ENCODE assay signal across 14 cellular contexts in the genomic region with DNA sequence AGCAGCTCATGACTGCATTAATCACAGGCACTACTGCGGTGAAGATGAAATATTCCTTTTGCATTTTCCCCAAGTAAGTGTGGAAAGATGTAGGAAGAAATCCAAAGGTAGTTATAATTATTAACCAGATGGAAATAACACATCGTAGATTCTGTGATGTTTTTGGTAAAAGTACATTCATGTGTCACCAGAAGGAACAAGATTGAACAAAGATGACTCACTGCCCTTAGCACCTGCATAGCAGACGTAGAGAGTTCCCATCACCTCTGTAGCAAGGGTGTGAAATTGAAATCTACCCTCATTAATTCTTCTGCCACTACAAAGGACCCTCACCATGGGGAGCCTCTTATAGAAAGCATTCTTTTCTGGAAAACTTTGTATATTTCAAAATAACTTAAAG. TPM values are rescaled to one million over a fixed set of nuclear protein-coding genes. Genes with fewer than 3 reads are reported as not detected.
A peak's percentile ranks its signal among the peaks of the same experiment; 100 is the strongest.
DNase-seq lines count a peak whose midpoint lies in the region; ATAC-seq, FAIRE-seq and TF ChIP-seq lines count a peak whose summit lies in the region.
"Had no signal": no experiment of that assay in that cellular context is flagged by ENCODE, and none has a peak within 500 bp of the region (broad histone marks: within the 10 kb centered on the region; RNA-seq: fewer than 3 reads in every experiment).

No MANE protein-coding gene starts in this region.

- no peaks in the 10 kb centered on the region for H3K27me3 ChIP-seq in Karpas-422 (ENCODE audit: low read length)
- no peaks in the 10 kb centered on the region for H3K27me3 ChIP-seq in duodenal mucosa (ENCODE audit: control insufficient read depth in 1 of 2, insufficient read depth in 2 of 2, low read length in 2 of 2)
- H3K27me3 ChIP-seq: BE2C had no signal

- no peak overlapping the region for H3K4me3 ChIP-seq in A549
- no peak overlapping the region for H3K4me3 ChIP-seq in Karpas-422 (ENCODE audit: low read length)
- no peak overlapping the region for H3K4me3 ChIP-seq in duodenal mucosa (ENCODE audit: low read depth in 1 of 2, low read length in 2 of 2)
- H3K4me3 ChIP-seq in mucosa of descending colon: no peak overlapping the region

- H3K4me2 ChIP-seq in A549 (peak overlapping the region; percentile 71), Karpas-422 (ENCODE audit: low read depth, low read length, poor library complexity, severe bottlenecking) (peak overlapping the region; percentile 12)

- H3K9me3 ChIP-seq in A549 (no peaks in the 10 kb centered on the region), Karpas-422 (ENCODE audit: low read length) (no peaks in the 10 kb centered on the region), duodenal mucosa (ENCODE audit: control insufficient read depth in 1 of 2, low read length in 2 of 2) (no peaks in the 10 kb centered on the region), mucosa of descending colon (no peaks in the 10 kb centered on the region)
- H3K9me3 ChIP-seq: BE2C had no signal

- H3K36me3 ChIP-seq in Karpas-422 (ENCODE audit: insufficient read depth, low read length) (no peaks in the 10 kb centered on the region; the same call in 1 of the 2 replicates), duodenal mucosa (ENCODE audit: control insufficient read depth in 1 of 2, insufficient read depth in 2 of 2, low read length in 2 of 2) (no peaks in the 10 kb centered on the region), mucosa of descending colon (ENCODE audit: low read depth) (no peaks in the 10 kb centered on the region)
- H3K36me3 ChIP-seq: BE2C had no signal

- peaks cover 100% of the 10 kb centered on the region for H3K4me1 ChIP-seq in A549
- H3K4me1 ChIP-seq in Karpas-422 (ENCODE audit: low read length): peaks cover 95% of the 10 kb centered on the region
- peaks cover 8 to 26% of the 10 kb centered on the region in 2 donors for H3K4me1 ChIP-seq in duodenal mucosa (ENCODE audit: control insufficient read depth in 1 of 2, insufficient read depth in 2 of 2, low read length in 2 of 2)
- H3K4me1 ChIP-seq in mucosa of descending colon (ENCODE audit: low read depth): peaks cover 4% of the 10 kb centered on the region
- H3K4me1 ChIP-seq: BE2C had no signal

- intact Hi-C loops in mucosa of descending colon (cut with DNase I, micrococcal nuclease): no loop called here

- TF ChIP-seq EP300 in A549 (IDR thresholded peaks at IDR 0.05): no peak

- H3K9ac ChIP-seq in Karpas-422 (ENCODE audit: low read length): no peak overlapping the region
- no peak overlapping the region for H3K9ac ChIP-seq in duodenal mucosa (ENCODE audit: low read depth in 1 of 2, low read length in 2 of 2)

- POLR2A ChIA-PET in A549 (lab: Yijun Ruan, JAX): no interaction called here

- DNase-seq in A549 (ENCODE audit: low read depth in 1 of 2, low spot score in 1 of 2) (no peak), Karpas-422 (no peak), mucosa of descending colon (no peak), NCI-H1048 (lab: John Stamatoyannopoulos, UW) (no peak)
- DNase-seq: BE2C, H9, NCI-H1105 treated with DMSO at 0.1 percent for 48 hours, NCI-H69, retina had no signal

- H4K20me1 ChIP-seq in Karpas-422 (ENCODE audit: insufficient read depth, low read depth, low read length): no peaks in the 10 kb centered on the region; the same call in 1 of the 2 replicates

- CTCF ChIA-PET in A549 (lab: Yijun Ruan, JAX): no interaction called here

- peak overlapping the region; percentile 74 to 75; a peak in 5 of 6 replicates for H3K27ac ChIP-seq in A549
- peak overlapping the region; percentile 69 for H3K27ac ChIP-seq in Karpas-422 (ENCODE audit: low read length)
- H3K27ac ChIP-seq in duodenal mucosa (ENCODE audit: low read depth, low read length): peak overlapping the region; percentile 33

- no peaks in the 10 kb centered on the region for H3K9me2 ChIP-seq in Karpas-422 (replicated peaks; ENCODE audit: insufficient read depth, low read length)

- ATAC-seq in A549: 0 out of 6 replicates have a peak, but pooled peaks of 1 of the 2 experiments have one; percentile 9
- peak; percentile 39 for ATAC-seq in mucosa of descending colon
- no peak for ATAC-seq in HG02678 (IDR thresholded peaks at IDR 0.05; ENCODE audit: unreplicated experiment)
- no peak for ATAC-seq in HG02759 (IDR thresholded peaks at IDR 0.05; ENCODE audit: unreplicated experiment)
- ATAC-seq in GM19455 (IDR thresholded peaks at IDR 0.05; ENCODE audit: unreplicated experiment): no peak

- no peak for TF ChIP-seq RAD21 in A549 (conservative IDR thresholded peaks at IDR 0.05 in 1 of 2, IDR thresholded peaks at IDR 0.05 in 1 of 2)

- TF ChIP-seq CTCF in A549 (IDR thresholded peaks at IDR 0.05) (no peak), mucosa of descending colon (IDR thresholded peaks at IDR 0.05) (no peak)

- no peak overlapping the region for H2AFZ ChIP-seq in Karpas-422 (ENCODE audit: low read length)

- 5% methylated on average over 3 of the region's 3 CpGs for WGBS in A549 (ENCODE audit: missing lambda C conversion rate)

- peaks cover 97% of the 10 kb centered on the region for H3K79me2 ChIP-seq in Karpas-422 (ENCODE audit: low read length)

- no peak for TF ChIP-seq POLR2A in A549 (IDR thresholded peaks at IDR 0.05; ENCODE audit: low read length)

- FAIRE-seq in A549 (lab: Jason Lieb, UNC): no peak
- FAIRE-seq: frontal cortex had no signal

TF ChIP-seq in A549, 52 proteins besides CTCF, POLR2A, EP300 and RAD21:
- TF ChIP-seq, protein P1, sequence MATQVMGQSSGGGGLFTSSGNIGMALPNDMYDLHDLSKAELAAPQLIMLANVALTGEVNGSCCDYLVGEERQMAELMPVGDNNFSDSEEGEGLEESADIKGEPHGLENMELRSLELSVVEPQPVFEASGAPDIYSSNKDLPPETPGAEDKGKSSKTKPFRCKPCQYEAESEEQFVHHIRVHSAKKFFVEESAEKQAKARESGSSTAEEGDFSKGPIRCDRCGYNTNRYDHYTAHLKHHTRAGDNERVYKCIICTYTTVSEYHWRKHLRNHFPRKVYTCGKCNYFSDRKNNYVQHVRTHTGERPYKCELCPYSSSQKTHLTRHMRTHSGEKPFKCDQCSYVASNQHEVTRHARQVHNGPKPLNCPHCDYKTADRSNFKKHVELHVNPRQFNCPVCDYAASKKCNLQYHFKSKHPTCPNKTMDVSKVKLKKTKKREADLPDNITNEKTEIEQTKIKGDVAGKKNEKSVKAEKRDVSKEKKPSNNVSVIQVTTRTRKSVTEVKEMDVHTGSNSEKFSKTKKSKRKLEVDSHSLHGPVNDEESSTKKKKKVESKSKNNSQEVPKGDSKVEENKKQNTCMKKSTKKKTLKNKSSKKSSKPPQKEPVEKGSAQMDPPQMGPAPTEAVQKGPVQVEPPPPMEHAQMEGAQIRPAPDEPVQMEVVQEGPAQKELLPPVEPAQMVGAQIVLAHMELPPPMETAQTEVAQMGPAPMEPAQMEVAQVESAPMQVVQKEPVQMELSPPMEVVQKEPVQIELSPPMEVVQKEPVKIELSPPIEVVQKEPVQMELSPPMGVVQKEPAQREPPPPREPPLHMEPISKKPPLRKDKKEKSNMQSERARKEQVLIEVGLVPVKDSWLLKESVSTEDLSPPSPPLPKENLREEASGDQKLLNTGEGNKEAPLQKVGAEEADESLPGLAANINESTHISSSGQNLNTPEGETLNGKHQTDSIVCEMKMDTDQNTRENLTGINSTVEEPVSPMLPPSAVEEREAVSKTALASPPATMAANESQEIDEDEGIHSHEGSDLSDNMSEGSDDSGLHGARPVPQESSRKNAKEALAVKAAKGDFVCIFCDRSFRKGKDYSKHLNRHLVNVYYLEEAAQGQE (IDR thresholded peaks at IDR 0.05): no peak
- TF ChIP-seq JUN (IDR thresholded peaks at IDR 0.05) (no peak), NFE2L2 (conservative IDR thresholded peaks at IDR 0.05; ENCODE audit: low read length) (no peak), EHF (CRISPR knock-in tag; IDR thresholded peaks at IDR 0.05) (no peak), MAFK (IDR thresholded peaks at IDR 0.05; ENCODE audit: partially characterized antibody) (no peak), GATA3 (IDR thresholded peaks at IDR 0.05; ENCODE audit: borderline replicate concordance) (no peak), FOSL2 (IDR thresholded peaks at IDR 0.05) (0 out of 2 replicates have a peak, but pooled peaks have one; percentile 41), FOSL2 (CRISPR knock-in tag; IDR thresholded peaks at IDR 0.05) (peak; percentile 86), HOXB13 (CRISPR knock-in tag; IDR thresholded peaks at IDR 0.05; ENCODE audit: low read depth) (no peak), HOXB5 (CRISPR knock-in tag; IDR thresholded peaks at IDR 0.05) (no peak), CBX8 (IDR thresholded peaks at IDR 0.05) (no peak), JUNB (IDR thresholded peaks at IDR 0.05) (peak; percentile 45)
- TF ChIP-seq, protein P2, sequence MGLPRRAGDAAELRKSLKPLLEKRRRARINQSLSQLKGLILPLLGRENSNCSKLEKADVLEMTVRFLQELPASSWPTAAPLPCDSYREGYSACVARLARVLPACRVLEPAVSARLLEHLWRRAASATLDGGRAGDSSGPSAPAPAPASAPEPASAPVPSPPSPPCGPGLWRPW (IDR thresholded peaks at IDR 0.05): no peak
- TF ChIP-seq, protein P3, sequence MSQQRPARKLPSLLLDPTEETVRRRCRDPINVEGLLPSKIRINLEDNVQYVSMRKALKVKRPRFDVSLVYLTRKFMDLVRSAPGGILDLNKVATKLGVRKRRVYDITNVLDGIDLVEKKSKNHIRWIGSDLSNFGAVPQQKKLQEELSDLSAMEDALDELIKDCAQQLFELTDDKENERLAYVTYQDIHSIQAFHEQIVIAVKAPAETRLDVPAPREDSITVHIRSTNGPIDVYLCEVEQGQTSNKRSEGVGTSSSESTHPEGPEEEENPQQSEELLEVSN (IDR thresholded peaks at IDR 0.05; ENCODE audit: borderline replicate concordance, low read depth): no peak

RNA-seq across cellular contexts. Expression of a gene that starts 37.0 kb away (rescaled TPM):
- polyA plus RNA-seq in A549 (2011; rRNA removed) (21.5 and 22.1 TPM in 2 replicates), A549 (2017; fragmentation: RNase III; extraction: RNeasy Plus Mini Kit Qiagen cat#74134 plus additional on column Dnase treatment) (13.3 to 15.4 TPM (median 13.8 TPM) in 3 replicates)
- 8.6 and 10.8 TPM in 2 replicates for polyA plus RNA-seq in A549 (2012; cell fraction: cytosol; rRNA removed)
- 23.9 and 34.3 TPM in 2 replicates for polyA plus RNA-seq in A549 (2012; cell fraction: nucleus; rRNA removed)
- 20.1 and 20.5 TPM in 2 replicates for polyA minus RNA-seq in A549 (2011; rRNA and poly(A)+ RNA removed)
- total RNA-seq in Karpas-422 (2014; rRNA removed; shearing (Covaris generic); ENCODE audit: low replicate concordance): 16.7 and 22.6 TPM in 2 replicates
- total RNA-seq in mucosa of descending colon: 10 to 100 TPM; 28.4 to 36.0 (median 31.2) TPM
